In the genomic region with DNA sequence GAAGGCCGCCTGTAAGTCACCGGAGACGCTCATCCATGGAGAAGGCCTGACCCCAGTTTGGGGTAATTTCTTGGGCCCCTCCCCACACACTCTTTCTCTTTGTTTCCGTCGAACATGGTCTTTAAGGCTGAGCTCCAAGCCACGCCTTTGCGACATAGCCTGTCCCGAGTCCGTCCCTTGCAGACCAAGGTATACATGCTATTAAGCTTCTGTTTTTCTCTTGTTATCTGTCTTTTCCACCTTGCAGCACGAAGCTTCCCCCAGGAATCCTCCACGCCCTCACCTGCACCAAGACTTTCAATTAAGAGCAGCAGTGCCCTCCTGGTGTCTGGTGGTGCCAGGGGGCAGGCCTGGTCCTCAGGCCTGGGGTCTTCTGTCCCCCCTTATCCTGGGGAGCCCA, we compare ENCODE assay signal across 2 cellular contexts.
TF ChIP-seq lines count a peak whose summit lies in the region.

No MANE protein-coding gene starts in this region.

TF ChIP-seq in GM23338, 12 proteins besides CTCF, POLR2A, EP300 and RAD21:
- TF ChIP-seq NANOG (IDR thresholded peaks at IDR 0.05; ENCODE audit: borderline replicate concordance), result no peak
- TF ChIP-seq, protein P1, sequence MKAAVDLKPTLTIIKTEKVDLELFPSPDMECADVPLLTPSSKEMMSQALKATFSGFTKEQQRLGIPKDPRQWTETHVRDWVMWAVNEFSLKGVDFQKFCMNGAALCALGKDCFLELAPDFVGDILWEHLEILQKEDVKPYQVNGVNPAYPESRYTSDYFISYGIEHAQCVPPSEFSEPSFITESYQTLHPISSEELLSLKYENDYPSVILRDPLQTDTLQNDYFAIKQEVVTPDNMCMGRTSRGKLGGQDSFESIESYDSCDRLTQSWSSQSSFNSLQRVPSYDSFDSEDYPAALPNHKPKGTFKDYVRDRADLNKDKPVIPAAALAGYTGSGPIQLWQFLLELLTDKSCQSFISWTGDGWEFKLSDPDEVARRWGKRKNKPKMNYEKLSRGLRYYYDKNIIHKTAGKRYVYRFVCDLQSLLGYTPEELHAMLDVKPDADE (IDR thresholded peaks at IDR 0.05), result no peak
- no peak for TF ChIP-seq CREB1 (CRISPR knock-in tag; IDR thresholded peaks at IDR 0.05; ENCODE audit: low read depth)

TF ChIP-seq in K562, 482 proteins besides CTCF, POLR2A, EP300 and RAD21:
- TF ChIP-seq CBFA2T3 (IDR thresholded peaks at IDR 0.05) (peak; percentile 49), NONO (IDR thresholded peaks at IDR 0.05; ENCODE audit: low read depth in 2 of 2, low read length in 1 of 2) (no peak), ZNF644 (tag; IDR thresholded peaks at IDR 0.05; ENCODE audit: low read depth) (no peak), ARID1B (IDR thresholded peaks at IDR 0.05) (peak; percentile 47), ZEB2 (IDR thresholded peaks at IDR 0.05) (0 out of 2 replicates have a peak, but pooled peaks have one; percentile 20), TEAD4 (IDR thresholded peaks at IDR 0.05; ENCODE audit: low read length) (0 out of 2 replicates have a peak, but pooled peaks have one; percentile 34), TEAD4 (CRISPR knock-in tag; IDR thresholded peaks at IDR 0.05; ENCODE audit: borderline replicate concordance) (no peak), CXXC5 (CRISPR knock-in tag; IDR thresholded peaks at IDR 0.05) (0 out of 2 replicates have a peak, but pooled peaks have one; percentile 14), TCF3 (CRISPR knock-in tag; IDR thresholded peaks at IDR 0.05) (peak; percentile 72), TAL1 (IDR thresholded peaks at IDR 0.05) (peak; percentile 45; the same call in 1 of the 2 replicates)
- TF ChIP-seq, protein P2, sequence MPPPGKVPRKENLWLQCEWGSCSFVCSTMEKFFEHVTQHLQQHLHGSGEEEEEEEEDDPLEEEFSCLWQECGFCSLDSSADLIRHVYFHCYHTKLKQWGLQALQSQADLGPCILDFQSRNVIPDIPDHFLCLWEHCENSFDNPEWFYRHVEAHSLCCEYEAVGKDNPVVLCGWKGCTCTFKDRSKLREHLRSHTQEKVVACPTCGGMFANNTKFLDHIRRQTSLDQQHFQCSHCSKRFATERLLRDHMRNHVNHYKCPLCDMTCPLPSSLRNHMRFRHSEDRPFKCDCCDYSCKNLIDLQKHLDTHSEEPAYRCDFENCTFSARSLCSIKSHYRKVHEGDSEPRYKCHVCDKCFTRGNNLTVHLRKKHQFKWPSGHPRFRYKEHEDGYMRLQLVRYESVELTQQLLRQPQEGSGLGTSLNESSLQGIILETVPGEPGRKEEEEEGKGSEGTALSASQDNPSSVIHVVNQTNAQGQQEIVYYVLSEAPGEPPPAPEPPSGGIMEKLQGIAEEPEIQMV (tag; conservative IDR thresholded peaks at IDR 0.05; ENCODE audit: low read depth), result no peak
